In genomic region chr19:42254083-42254849, GRCh38 we compare ENCODE assay signal across 1 cellular context.
TF ChIP-seq lines count a peak whose summit lies in the region.

No MANE protein-coding gene starts in this region.

TF ChIP-seq in H1, 55 proteins besides CTCF, POLR2A, EP300 and RAD21:
- TF ChIP-seq HDAC2 (IDR thresholded peaks at IDR 0.05; ENCODE audit: borderline replicate concordance in 1 of 2, low read depth in 2 of 2, low read length in 2 of 2), result 0 out of 4 replicates have a peak, but pooled peaks of 1 of the 2 experiments have one; percentile 62
- no peak; the same call in none of the 2 replicates for TF ChIP-seq PHF8 (conservative IDR thresholded peaks at IDR 0.05; ENCODE audit: low read depth, low read length)
- no peak for TF ChIP-seq USF2 (IDR thresholded peaks at IDR 0.05; ENCODE audit: low read length)
- peak; percentile 36; the same call in 1 of the 2 replicates for TF ChIP-seq POLR2AphosphoS5 (IDR thresholded peaks at IDR 0.05; ENCODE audit: low read depth, low read length)
- TF ChIP-seq ASH2L (IDR thresholded peaks at IDR 0.05; ENCODE audit: low read length), result peak; percentile 38
- 0 out of 4 replicates have a peak, but pooled peaks of 1 of the 2 experiments have one; percentile 51 for TF ChIP-seq SIN3A (conservative IDR thresholded peaks at IDR 0.05 in 1 of 2, IDR thresholded peaks at IDR 0.05 in 1 of 2; ENCODE audit: low read depth in 1 of 2, low read length in 2 of 2)
- TF ChIP-seq RBBP5 (IDR thresholded peaks at IDR 0.05; ENCODE audit: borderline replicate concordance, low read depth, low read length), result 0 out of 2 replicates have a peak, but pooled peaks have one; percentile 28
- TF ChIP-seq TAF1 (IDR thresholded peaks at IDR 0.05; ENCODE audit: low read depth, low read length), result 0 out of 2 replicates have a peak, but pooled peaks have one; percentile 32
